Comparison of ENCODE assay signal across 1 cellular context in the genomic region with DNA sequence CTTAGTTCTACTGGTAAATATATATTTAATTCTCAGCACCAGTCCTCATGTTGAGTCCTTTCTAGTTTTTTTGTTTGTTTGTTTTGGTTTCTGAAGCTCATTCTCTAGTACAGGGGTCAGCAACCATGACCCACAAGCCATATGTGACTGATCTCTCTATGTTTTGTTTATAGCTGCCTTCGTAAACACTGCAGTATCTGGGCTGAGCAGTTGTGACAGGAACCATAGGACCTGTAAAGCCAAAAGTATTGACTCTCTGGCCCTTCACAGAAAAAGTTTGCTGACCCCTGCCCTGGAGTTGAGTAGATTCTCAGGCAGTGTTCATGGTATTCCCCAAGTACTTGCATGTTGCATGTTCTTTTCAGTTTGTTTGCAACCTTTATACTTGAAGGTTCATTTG.
TF ChIP-seq lines count a peak whose summit lies in the region.

No MANE protein-coding gene starts in this region.

TF ChIP-seq in K562, 482 proteins besides CTCF, POLR2A, EP300 and RAD21:
- TF ChIP-seq ZNF589 (CRISPR knock-in tag; IDR thresholded peaks at IDR 0.05; ENCODE audit: low read depth) (no peak), NCOR1 (IDR thresholded peaks at IDR 0.05) (peak; percentile 31; the same call in 1 of the 2 replicates), CBFA2T3 (IDR thresholded peaks at IDR 0.05) (peak; percentile 61; the same call in 1 of the 2 replicates), TEAD4 (IDR thresholded peaks at IDR 0.05; ENCODE audit: low read length) (peak; percentile 42; the same call in 1 of the 2 replicates), TEAD4 (CRISPR knock-in tag; IDR thresholded peaks at IDR 0.05; ENCODE audit: borderline replicate concordance) (no peak), GATAD2A (IDR thresholded peaks at IDR 0.05) (no peak), DPF2 (IDR thresholded peaks at IDR 0.05) (peak; percentile 42; the same call in 1 of the 2 replicates), FOXJ2 (tag; IDR thresholded peaks at IDR 0.05) (0 out of 2 replicates have a peak, but pooled peaks have one; percentile 58), TCF3 (CRISPR knock-in tag; IDR thresholded peaks at IDR 0.05) (peak; percentile 54; the same call in 1 of the 2 replicates), ZNF431 (CRISPR knock-in tag; IDR thresholded peaks at IDR 0.05) (no peak), TAL1 (IDR thresholded peaks at IDR 0.05) (peak; percentile 53; the same call in 1 of the 2 replicates), POLR2AphosphoS5 (IDR thresholded peaks at IDR 0.05; ENCODE audit: control insufficient read depth, insufficient read depth, low read depth, low read length) (no peak), NR2C2 (CRISPR knock-in tag; IDR thresholded peaks at IDR 0.05) (no peak), NR2C2 (tag; IDR thresholded peaks at IDR 0.05) (no peak), ZNF324 (CRISPR knock-in tag; IDR thresholded peaks at IDR 0.05) (no peak), ZFP30 (CRISPR knock-in tag; IDR thresholded peaks at IDR 0.05; ENCODE audit: borderline replicate concordance) (no peak), RFX1 (IDR thresholded peaks at IDR 0.05) (peak; percentile 25), HDAC3 (IDR thresholded peaks at IDR 0.05; ENCODE audit: borderline replicate concordance, partially characterized antibody) (no peak), ZNF668 (CRISPR knock-in tag; IDR thresholded peaks at IDR 0.05) (no peak), ARID1B (IDR thresholded peaks at IDR 0.05) (peak; percentile 59), TARDBP (IDR thresholded peaks at IDR 0.05) (no peak), TOE1 (IDR thresholded peaks at IDR 0.05; ENCODE audit: borderline replicate concordance) (no peak), TOE1 (CRISPR knock-in tag; IDR thresholded peaks at IDR 0.05; ENCODE audit: borderline replicate concordance, low read depth) (no peak)
- TF ChIP-seq, protein P1, sequence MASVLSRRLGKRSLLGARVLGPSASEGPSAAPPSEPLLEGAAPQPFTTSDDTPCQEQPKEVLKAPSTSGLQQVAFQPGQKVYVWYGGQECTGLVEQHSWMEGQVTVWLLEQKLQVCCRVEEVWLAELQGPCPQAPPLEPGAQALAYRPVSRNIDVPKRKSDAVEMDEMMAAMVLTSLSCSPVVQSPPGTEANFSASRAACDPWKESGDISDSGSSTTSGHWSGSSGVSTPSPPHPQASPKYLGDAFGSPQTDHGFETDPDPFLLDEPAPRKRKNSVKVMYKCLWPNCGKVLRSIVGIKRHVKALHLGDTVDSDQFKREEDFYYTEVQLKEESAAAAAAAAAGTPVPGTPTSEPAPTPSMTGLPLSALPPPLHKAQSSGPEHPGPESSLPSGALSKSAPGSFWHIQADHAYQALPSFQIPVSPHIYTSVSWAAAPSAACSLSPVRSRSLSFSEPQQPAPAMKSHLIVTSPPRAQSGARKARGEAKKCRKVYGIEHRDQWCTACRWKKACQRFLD (CRISPR knock-in tag; IDR thresholded peaks at IDR 0.05), result no peak
- TF ChIP-seq, protein P2, sequence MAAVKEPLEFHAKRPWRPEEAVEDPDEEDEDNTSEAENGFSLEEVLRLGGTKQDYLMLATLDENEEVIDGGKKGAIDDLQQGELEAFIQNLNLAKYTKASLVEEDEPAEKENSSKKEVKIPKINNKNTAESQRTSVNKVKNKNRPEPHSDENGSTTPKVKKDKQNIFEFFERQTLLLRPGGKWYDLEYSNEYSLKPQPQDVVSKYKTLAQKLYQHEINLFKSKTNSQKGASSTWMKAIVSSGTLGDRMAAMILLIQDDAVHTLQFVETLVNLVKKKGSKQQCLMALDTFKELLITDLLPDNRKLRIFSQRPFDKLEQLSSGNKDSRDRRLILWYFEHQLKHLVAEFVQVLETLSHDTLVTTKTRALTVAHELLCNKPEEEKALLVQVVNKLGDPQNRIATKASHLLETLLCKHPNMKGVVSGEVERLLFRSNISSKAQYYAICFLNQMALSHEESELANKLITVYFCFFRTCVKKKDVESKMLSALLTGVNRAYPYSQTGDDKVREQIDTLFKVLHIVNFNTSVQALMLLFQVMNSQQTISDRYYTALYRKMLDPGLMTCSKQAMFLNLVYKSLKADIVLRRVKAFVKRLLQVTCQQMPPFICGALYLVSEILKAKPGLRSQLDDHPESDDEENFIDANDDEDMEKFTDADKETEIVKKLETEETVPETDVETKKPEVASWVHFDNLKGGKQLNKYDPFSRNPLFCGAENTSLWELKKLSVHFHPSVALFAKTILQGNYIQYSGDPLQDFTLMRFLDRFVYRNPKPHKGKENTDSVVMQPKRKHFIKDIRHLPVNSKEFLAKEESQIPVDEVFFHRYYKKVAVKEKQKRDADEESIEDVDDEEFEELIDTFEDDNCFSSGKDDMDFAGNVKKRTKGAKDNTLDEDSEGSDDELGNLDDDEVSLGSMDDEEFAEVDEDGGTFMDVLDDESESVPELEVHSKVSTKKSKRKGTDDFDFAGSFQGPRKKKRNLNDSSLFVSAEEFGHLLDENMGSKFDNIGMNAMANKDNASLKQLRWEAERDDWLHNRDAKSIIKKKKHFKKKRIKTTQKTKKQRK (IDR thresholded peaks at IDR 0.05; ENCODE audit: borderline replicate concordance, low read depth, low read length), result no peak
TF ChIP-seq in K562: peak in this region for 9.
